Comparison of ENCODE assay signal across 11 cellular contexts in the genomic region with DNA sequence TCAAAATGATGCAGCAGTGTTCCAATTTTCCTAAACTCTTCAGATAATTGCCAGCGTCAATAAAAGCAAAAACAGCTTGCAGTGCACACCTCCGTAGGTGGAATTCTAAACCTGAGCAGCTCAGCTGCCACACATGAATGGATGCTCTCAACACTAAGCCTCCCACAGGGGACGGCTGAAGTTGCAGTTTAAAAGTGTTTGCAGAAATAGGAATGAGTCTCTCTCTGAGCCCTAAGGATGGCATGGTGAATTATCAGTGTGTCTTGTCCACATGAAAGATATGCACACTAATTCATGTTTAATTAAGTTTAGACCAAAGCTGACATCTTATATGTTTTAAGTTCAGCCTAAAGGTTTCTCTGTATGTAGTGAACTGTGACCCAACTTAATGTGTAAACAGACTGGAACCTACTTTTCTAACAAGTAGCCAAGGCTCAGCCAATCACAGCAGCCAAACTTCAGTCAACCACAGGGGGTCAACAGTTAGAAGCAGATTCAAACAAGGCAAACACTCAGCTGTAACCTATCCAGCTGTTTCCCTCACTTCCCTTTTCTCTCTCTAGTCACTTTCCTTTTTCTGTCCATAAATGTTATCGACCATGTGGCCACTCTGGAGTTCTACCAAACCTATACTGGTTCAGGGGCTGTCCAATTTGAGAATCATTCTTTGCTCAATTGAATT. TPM values are rescaled to one million over a fixed set of nuclear protein-coding genes. Genes with fewer than 3 reads are reported as not detected.
DNase-seq lines count a peak whose midpoint lies in the region; ATAC-seq, FAIRE-seq and TF ChIP-seq lines count a peak whose summit lies in the region.
"Had no signal": no experiment of that assay in that cellular context is flagged by ENCODE, and none has a peak within 500 bp of the region (broad histone marks: within the 10 kb centered on the region; RNA-seq: fewer than 3 reads in every experiment).

No MANE protein-coding gene starts in this region.

- TF ChIP-seq CTCF in BE2C (IDR thresholded peaks at IDR 0.05; ENCODE audit: low read depth, low read length), result 0 out of 2 replicates have a peak, but pooled peaks have one; percentile 0

- peak; percentile 35 for FAIRE-seq in endometrium (lab: Jason Lieb, UNC)

- H3K4me1 ChIP-seq in BE2C, result no peaks in the 10 kb centered on the region; the same call in 1 of the 2 replicates

- ATAC-seq in HG03460 (IDR thresholded peaks at IDR 0.05; ENCODE audit: unreplicated experiment), result no peak
- ATAC-seq in HG03565 (IDR thresholded peaks at IDR 0.05; ENCODE audit: unreplicated experiment), result no peak
- ATAC-seq: activated CD8-positive, alpha-beta memory T cell treated with anti-CD3 and anti-CD28 coated beads, Interleukin-2, amount 10 ng/mL, durations not matched to agents 7 days and 5 days had no signal

- no peaks in the 10 kb centered on the region for H3K27me3 ChIP-seq in BE2C

- no peak overlapping the region for H3K4me3 ChIP-seq in BE2C (ENCODE audit: low read depth, low read length)

- no peaks in the 10 kb centered on the region for H3K9me3 ChIP-seq in BE2C

- no peaks in the 10 kb centered on the region for H3K36me3 ChIP-seq in BE2C

- DNase-seq in BE2C (no peak), HT-29 (ENCODE audit: low spot score) (peak; percentile 19), NCI-H2227 treated with DMSO at 0.1 percent for 48 hours (lab: John Stamatoyannopoulos, UW) (peak; percentile 25), posterior vena cava (ENCODE audit: low spot score) (no peak), NCI-H2196 (lab: John Stamatoyannopoulos, UW; ENCODE audit: unreplicated experiment) (no peak)
- DNase-seq: activated CD8-positive, alpha-beta memory T cell treated with anti-CD3 and anti-CD28 coated beads, Interleukin-2, amount 10 ng/mL, durations not matched to agents 7 days and 5 days; Karpas-422 had no signal

- intact Hi-C loops in posterior vena cava (cut with DNase I), result no loop called here

RNA-seq across cellular contexts. Expression of gene CTTNBP2, which starts 38.1 kb away (rescaled TPM):
- not detected for polyA plus RNA-seq in BE2C (2012; ENCODE audit: insufficient read depth, insufficient read length, low read depth)
- 1.0 and 1.1 TPM in 2 replicates for total RNA-seq in HT-29 (2014; rRNA removed; shearing (Covaris generic))
- 1 to 10 TPM; 7.9 to 9.1 TPM for total RNA-seq in posterior vena cava
- total RNA-seq: activated CD8-positive, alpha-beta memory T cell treated with anti-CD3 and anti-CD28 coated beads, Interleukin-2, amount 10 ng/mL, durations not matched to agents 7 days and 5 days; OCI-LY7 had no signal

Comparison
In these comparisons a context has a peak if more than half of its experiments do, and no peak if none do; other contexts are left out.
1. DNase-seq: peak in HT-29 (single experiment) and NCI-H2227 treated with DMSO at 0.1 percent for 48 hours (single experiment); none in BE2C (single experiment), posterior vena cava (single experiment) and NCI-H2196 (single experiment).